ENCODE assay signal across 8 cellular contexts in the genomic region with DNA sequence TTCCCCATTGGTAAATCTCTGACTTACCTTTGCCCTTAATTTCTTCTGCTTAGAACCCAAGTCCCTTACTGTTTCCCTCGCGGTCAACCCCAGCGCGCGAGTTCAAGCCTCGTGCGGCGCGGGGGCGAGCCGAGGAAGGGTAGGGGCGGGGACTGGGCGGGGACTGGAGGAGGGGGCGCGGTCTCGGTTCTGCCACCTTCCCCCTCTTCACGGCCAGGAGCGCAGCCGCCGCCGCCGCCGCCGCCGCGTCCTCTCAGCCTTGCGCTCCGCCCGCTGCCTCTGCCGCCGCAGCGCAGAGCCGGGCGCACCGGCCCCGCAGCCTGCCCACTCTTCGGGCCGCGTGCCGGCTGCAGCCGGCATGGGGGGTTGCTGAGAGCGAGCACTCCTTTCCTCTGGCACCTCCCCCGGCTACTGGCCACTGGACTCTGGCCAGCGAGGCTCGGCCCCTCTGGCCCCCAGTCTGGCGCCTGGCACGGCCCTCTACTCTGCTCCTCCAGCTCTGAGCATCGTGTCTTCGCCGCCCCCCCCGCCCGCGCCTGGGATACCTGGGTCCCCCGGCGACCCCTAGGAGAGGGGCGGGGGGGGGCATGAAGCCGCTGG. TPM values are rescaled to one million over a fixed set of nuclear protein-coding genes. Genes with fewer than 3 reads are reported as not detected.
DNase-seq lines count a peak whose midpoint lies in the region; ATAC-seq and TF ChIP-seq lines count a peak whose summit lies in the region.

A gene with protein sequence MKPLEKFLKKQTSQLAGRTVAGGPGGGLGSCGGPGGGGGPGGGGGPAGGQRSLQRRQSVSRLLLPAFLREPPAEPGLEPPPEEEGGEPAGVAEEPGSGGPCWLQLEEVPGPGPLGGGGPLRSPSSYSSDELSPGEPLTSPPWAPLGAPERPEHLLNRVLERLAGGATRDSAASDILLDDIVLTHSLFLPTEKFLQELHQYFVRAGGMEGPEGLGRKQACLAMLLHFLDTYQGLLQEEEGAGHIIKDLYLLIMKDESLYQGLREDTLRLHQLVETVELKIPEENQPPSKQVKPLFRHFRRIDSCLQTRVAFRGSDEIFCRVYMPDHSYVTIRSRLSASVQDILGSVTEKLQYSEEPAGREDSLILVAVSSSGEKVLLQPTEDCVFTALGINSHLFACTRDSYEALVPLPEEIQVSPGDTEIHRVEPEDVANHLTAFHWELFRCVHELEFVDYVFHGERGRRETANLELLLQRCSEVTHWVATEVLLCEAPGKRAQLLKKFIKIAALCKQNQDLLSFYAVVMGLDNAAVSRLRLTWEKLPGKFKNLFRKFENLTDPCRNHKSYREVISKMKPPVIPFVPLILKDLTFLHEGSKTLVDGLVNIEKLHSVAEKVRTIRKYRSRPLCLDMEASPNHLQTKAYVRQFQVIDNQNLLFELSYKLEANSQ (plus strand): TSS at position 196 of the 600 bp plus-strand sequence. CDS start 392 bp downstream, at position 588.

- intact Hi-C loops in adrenal gland (cut with DNase I) = loop anchor here in 1 of 2 donors (10.0 kb wide), 1 partner anchor 123 kb away; a partner anchor contains a TSS
- intact Hi-C loops in left ventricle myocardium inferior (cut with micrococcal nuclease) = no loop called here
- intact Hi-C loops in vagina (cut with DNase I) = loop anchor here (10.0 kb wide), 1 partner anchor 113 kb away; a partner anchor contains a TSS

- TF ChIP-seq CTCF in adrenal gland (IDR thresholded peaks at IDR 0.05) (no peak), left ventricle myocardium inferior (IDR thresholded peaks at IDR 0.05; ENCODE audit: borderline replicate concordance) (no peak), vagina (IDR thresholded peaks at IDR 0.05) (no peak)

- H3K4me1 ChIP-seq in ES-I3 (ENCODE audit: insufficient read depth, low read length) = peaks cover 17% of the 10 kb centered on the region
- peaks cover 14% of the 10 kb centered on the region for H3K4me1 ChIP-seq in HUES64 (ENCODE audit: insufficient read depth, low read length)
- peaks cover 12 to 24% of the 10 kb centered on the region in 2 donors for H3K4me1 ChIP-seq in adrenal gland (replicated peaks in 1 of 2)
- H3K4me1 ChIP-seq in left ventricle myocardium inferior = peaks cover 33% of the 10 kb centered on the region
- no peaks in the 10 kb centered on the region for H3K4me1 ChIP-seq in rectal smooth muscle tissue (ENCODE audit: control insufficient read depth, insufficient read depth, low read length)
- H3K4me1 ChIP-seq in vagina = peaks cover 29% of the 10 kb centered on the region

- H3K36me3 ChIP-seq in ES-I3 (ENCODE audit: insufficient read depth, low read length) (no peaks in the 10 kb centered on the region), HUES64 (ENCODE audit: insufficient read depth, low read length) (peaks cover 20% of the 10 kb centered on the region), adrenal gland (replicated peaks in 1 of 2) (peaks cover 0 to 18% of the 10 kb centered on the region in 2 donors), left ventricle myocardium inferior (peaks cover 35% of the 10 kb centered on the region), rectal smooth muscle tissue (ENCODE audit: control insufficient read depth, insufficient read depth, low read length) (no peaks in the 10 kb centered on the region), vagina (peaks cover 0 to 6% of the 10 kb centered on the region in 2 donors)

- peak; percentile 79 for DNase-seq in SW480 (ENCODE audit: low spot score)
- peak; percentile 73 to 83 (median 78) for DNase-seq in adrenal gland
- peak; percentile 82 for DNase-seq in left ventricle myocardium inferior
- DNase-seq in vagina (ENCODE audit: extremely low spot score in 2 of 2) = no peak

- H3K4me3 ChIP-seq in HUES64 (ENCODE audit: low read length) (peak within 1 kb of the TSS; percentile 63), adrenal gland (peak within 1 kb of the TSS in 2 of 4 donors; percentile 10 to 75), left ventricle myocardium inferior (peak within 1 kb of the TSS; percentile 63), rectal smooth muscle tissue (ENCODE audit: low read length) (peak within 1 kb of the TSS; percentile 65), vagina (peak within 1 kb of the TSS; percentile 73)

- WGBS in HUES64 = under 1% methylated on average over 57 of the region's 57 CpGs
- WGBS in adrenal gland, 4 donors = 0% methylated on average over 4 to 47 of the region's 57 CpGs

- no peak for ATAC-seq in GM21526 (IDR thresholded peaks at IDR 0.05; ENCODE audit: low FRiP score, unreplicated experiment)

- H3K9ac ChIP-seq in ES-I3 (ENCODE audit: low read depth, low read length) = peak within 1 kb of the TSS; percentile 71
- peak within 1 kb of the TSS; percentile 60; the same call in 1 of the 2 replicates for H3K9ac ChIP-seq in HUES64 (ENCODE audit: low read depth, low read length)
- peak within 1 kb of the TSS; percentile 52 for H3K9ac ChIP-seq in rectal smooth muscle tissue (ENCODE audit: low read length)

- H3K9me3 ChIP-seq in ES-I3 (ENCODE audit: control insufficient read depth, insufficient read depth, low read length) = no peaks in the 10 kb centered on the region; the same call in 1 of the 2 replicates
- H3K9me3 ChIP-seq in HUES64 (ENCODE audit: insufficient read depth, low read depth, low read length) = no peaks in the 10 kb centered on the region
- H3K9me3 ChIP-seq in adrenal gland (replicated peaks in 1 of 3) = no peaks in the 10 kb centered on the region
- no peaks in the 10 kb centered on the region for H3K9me3 ChIP-seq in left ventricle myocardium inferior (replicated peaks)
- H3K9me3 ChIP-seq in vagina = no peaks in the 10 kb centered on the region

- H3K27me3 ChIP-seq in HUES64 (ENCODE audit: insufficient read depth, low read length) = no peaks in the 10 kb centered on the region
- no peaks in the 10 kb centered on the region for H3K27me3 ChIP-seq in adrenal gland
- no peaks in the 10 kb centered on the region for H3K27me3 ChIP-seq in left ventricle myocardium inferior (ENCODE audit: low read depth)
- no peaks in the 10 kb centered on the region for H3K27me3 ChIP-seq in rectal smooth muscle tissue (ENCODE audit: control insufficient read depth, insufficient read depth, low read length)
- H3K27me3 ChIP-seq in vagina = no peaks in the 10 kb centered on the region

- peak within 1 kb of the TSS; percentile 71; the same call in 1 of the 2 replicates for H3K27ac ChIP-seq in HUES64 (ENCODE audit: low read depth, low read length)
- no peak within 1 kb of the TSS for H3K27ac ChIP-seq in adrenal gland
- no peak within 1 kb of the TSS for H3K27ac ChIP-seq in left ventricle myocardium inferior (replicated peaks)
- no peak within 1 kb of the TSS for H3K27ac ChIP-seq in rectal smooth muscle tissue (ENCODE audit: low read depth, low read length)
- peak within 1 kb of the TSS; percentile 74 for H3K27ac ChIP-seq in vagina

- TF ChIP-seq POLR2A in adrenal gland (IDR thresholded peaks at IDR 0.05) (peak in 1 of 2 donors; percentile 20), vagina (IDR thresholded peaks at IDR 0.05) (peak in 1 of 2 donors; percentile 36)

RNA-seq across cellular contexts. Expression of the gene that starts here (rescaled TPM):
- 9.4 TPM for polyA plus RNA-seq in HUES64 (2013, experiment 1 of 2)
- polyA plus RNA-seq in HUES64 (2013, experiment 2 of 2) = 7.5 TPM
- total RNA-seq in adrenal gland (1 to 10 TPM in 7 of 8 donors, under 1 TPM in 1; 0.24 to 5.7 (median 4.0) TPM), left ventricle myocardium inferior (3.7 TPM), vagina (144 TPM)
- polyA plus RNA-seq in adrenal gland = 10 to 100 TPM in 1 of 3 donors, 1 to 10 TPM in 2; 1.7 to 18.5 (median 7.3) TPM

Comparison
In these comparisons a context has a peak if more than half of its experiments do, and no peak if none do; other contexts are left out.
1. RNA of the gene that starts here (total RNA-seq): 144 TPM in vagina (single experiment); 0.24 to 5.7 TPM in adrenal gland and 3.7 TPM in left ventricle myocardium inferior (single experiment); every median in the first group is over 10 times any median in the second.
2. H3K27ac ChIP-seq: peak in HUES64 (single experiment) and vagina (single experiment); none in adrenal gland (0 of 5), left ventricle myocardium inferior (single experiment) and rectal smooth muscle tissue (single experiment).
3. DNase-seq: peak in SW480 (single experiment), adrenal gland (7 of 7) and left ventricle myocardium inferior (single experiment); none in vagina (0 of 2).
4. Peak in every context shown above with its lines, with median percentiles within 50 percentile points of each other: H3K9ac ChIP-seq.